In genomic region chr2:177551989-177552413, GRCh38 we compare ENCODE assay signal across 1 cellular context.
TF ChIP-seq lines count a peak whose summit lies in the region.

No MANE protein-coding gene starts in this region.

TF ChIP-seq in GM23338, 12 proteins besides CTCF, POLR2A, EP300 and RAD21 (continued from another document):
- TF ChIP-seq, protein P1, sequence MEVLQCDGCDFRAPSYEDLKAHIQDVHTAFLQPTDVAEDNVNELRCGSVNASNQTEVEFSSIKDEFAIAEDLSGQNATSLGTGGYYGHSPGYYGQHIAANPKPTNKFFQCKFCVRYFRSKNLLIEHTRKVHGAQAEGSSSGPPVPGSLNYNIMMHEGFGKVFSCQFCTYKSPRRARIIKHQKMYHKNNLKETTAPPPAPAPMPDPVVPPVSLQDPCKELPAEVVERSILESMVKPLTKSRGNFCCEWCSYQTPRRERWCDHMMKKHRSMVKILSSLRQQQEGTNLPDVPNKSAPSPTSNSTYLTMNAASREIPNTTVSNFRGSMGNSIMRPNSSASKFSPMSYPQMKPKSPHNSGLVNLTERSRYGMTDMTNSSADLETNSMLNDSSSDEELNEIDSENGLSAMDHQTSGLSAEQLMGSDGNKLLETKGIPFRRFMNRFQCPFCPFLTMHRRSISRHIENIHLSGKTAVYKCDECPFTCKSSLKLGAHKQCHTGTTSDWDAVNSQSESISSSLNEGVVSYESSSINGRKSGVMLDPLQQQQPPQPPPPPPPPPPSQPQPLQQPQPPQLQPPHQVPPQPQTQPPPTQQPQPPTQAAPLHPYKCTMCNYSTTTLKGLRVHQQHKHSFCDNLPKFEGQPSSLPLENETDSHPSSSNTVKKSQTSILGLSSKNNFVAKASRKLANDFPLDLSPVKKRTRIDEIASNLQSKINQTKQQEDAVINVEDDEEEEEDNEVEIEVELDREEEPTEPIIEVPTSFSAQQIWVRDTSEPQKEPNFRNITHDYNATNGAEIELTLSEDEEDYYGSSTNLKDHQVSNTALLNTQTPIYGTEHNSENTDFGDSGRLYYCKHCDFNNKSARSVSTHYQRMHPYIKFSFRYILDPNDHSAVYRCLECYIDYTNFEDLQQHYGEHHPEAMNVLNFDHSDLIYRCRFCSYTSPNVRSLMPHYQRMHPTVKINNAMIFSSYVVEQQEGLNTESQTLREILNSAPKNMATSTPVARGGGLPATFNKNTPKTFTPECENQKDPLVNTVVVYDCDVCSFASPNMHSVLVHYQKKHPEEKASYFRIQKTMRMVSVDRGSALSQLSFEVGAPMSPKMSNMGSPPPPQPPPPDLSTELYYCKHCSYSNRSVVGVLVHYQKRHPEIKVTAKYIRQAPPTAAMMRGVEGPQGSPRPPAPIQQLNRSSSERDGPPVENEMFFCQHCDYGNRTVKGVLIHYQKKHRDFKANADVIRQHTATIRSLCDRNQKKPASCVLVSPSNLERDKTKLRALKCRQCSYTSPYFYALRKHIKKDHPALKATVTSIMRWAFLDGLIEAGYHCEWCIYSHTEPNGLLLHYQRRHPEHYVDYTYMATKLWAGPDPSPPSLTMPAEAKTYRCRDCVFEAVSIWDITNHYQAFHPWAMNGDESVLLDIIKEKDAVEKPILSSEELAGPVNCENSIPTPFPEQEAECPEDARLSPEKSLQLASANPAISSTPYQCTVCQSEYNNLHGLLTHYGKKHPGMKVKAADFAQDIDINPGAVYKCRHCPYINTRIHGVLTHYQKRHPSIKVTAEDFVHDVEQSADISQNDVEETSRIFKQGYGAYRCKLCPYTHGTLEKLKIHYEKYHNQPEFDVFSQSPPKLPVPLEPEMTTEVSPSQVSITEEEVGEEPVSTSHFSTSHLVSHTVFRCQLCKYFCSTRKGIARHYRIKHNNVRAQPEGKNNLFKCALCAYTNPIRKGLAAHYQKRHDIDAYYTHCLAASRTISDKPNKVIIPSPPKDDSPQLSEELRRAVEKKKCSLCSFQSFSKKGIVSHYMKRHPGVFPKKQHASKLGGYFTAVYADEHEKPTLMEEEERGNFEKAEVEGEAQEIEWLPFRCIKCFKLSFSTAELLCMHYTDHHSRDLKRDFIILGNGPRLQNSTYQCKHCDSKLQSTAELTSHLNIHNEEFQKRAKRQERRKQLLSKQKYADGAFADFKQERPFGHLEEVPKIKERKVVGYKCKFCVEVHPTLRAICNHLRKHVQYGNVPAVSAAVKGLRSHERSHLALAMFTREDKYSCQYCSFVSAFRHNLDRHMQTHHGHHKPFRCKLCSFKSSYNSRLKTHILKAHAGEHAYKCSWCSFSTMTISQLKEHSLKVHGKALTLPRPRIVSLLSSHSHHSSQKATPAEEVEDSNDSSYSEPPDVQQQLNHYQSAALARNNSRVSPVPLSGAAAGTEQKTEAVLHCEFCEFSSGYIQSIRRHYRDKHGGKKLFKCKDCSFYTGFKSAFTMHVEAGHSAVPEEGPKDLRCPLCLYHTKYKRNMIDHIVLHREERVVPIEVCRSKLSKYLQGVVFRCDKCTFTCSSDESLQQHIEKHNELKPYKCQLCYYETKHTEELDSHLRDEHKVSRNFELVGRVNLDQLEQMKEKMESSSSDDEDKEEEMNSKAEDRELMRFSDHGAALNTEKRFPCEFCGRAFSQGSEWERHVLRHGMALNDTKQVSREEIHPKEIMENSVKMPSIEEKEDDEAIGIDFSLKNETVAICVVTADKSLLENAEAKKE (CRISPR knock-in tag; IDR thresholded peaks at IDR 0.05), result no peak
- TF ChIP-seq NANOG (IDR thresholded peaks at IDR 0.05; ENCODE audit: borderline replicate concordance) (no peak), STAT1 (IDR thresholded peaks at IDR 0.05; ENCODE audit: unreplicated experiment) (no peak), ETS1 (IDR thresholded peaks at IDR 0.05) (no peak), ZNF331 (CRISPR knock-in tag; IDR thresholded peaks at IDR 0.05; ENCODE audit: low read depth) (no peak), POLR2AphosphoS5 (IDR thresholded peaks at IDR 0.05; ENCODE audit: low read depth) (no peak)
TF ChIP-seq in GM23338: peak in this region for 0.
